Comparison of ENCODE assay signal across 8 cellular contexts in the genomic region with DNA sequence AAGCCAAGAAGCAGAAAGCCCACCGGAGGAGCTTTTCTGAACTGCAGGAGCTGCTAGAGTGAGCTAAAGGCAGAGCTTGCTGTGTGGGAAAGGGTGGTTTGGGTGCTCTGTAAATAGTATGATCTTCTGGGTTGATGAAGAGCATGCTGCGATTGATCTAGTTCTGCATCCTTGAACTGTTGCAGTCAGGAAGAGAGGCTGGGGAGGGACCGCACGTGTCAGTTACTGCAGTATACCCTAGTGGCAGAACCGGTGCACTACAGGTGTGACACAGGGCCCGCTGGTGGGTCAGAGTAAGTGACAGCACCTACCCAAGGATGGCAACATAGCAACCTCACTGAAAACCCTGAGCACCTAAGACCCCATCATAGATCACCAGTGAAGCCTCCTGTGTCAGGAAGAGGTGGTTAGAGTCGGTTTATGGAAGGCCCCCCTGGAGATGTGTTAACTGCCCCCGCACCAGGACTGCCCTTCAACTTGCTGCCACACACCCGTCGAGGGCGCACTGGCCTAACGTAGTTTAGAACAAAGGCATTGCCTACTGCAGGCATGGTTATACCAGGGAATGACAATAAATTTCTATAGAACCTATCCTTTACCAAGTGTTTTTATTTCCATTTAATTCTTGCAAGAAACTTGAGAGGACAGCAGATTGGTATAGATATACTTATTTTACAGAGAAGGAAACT.
DNase-seq lines count a peak whose midpoint lies in the region; ATAC-seq and TF ChIP-seq lines count a peak whose summit lies in the region.

No MANE protein-coding gene starts in this region.

- POLR2A ChIA-PET in A673 (lab: Charles Lee; ENCODE audit: low non-redundant PET): interaction anchor here (0.9 kb wide), 1 partner anchor 487 kb away, joined by 3 read pairs; no protein-coding TSS in a partner anchor

- no peaks in the 10 kb centered on the region for H3K4me1 ChIP-seq in A673 (ENCODE audit: insufficient read depth, low read length, poor library complexity, severe bottlenecking)
- H3K4me1 ChIP-seq in effector memory CD4-positive, alpha-beta T cell (ENCODE audit: control insufficient read depth, insufficient read depth, low read length, poor library complexity, severe bottlenecking): no peaks in the 10 kb centered on the region

- no peak overlapping the region for H3K27ac ChIP-seq in A673 (ENCODE audit: low read depth, low read length, poor library complexity, severe bottlenecking)
- H3K27ac ChIP-seq in effector memory CD4-positive, alpha-beta T cell (ENCODE audit: insufficient read depth, low read length, poor library complexity, severe bottlenecking): no peak overlapping the region

- intact Hi-C loops in A673 (cut with micrococcal nuclease; ENCODE audit: unreplicated experiment): no loop called here

- peaks cover 7% of the 10 kb centered on the region for H3K27me3 ChIP-seq in A673 (replicated peaks; ENCODE audit: insufficient read depth, low read depth, low read length, poor library complexity)
- no peaks in the 10 kb centered on the region for H3K27me3 ChIP-seq in effector memory CD4-positive, alpha-beta T cell (replicated peaks; ENCODE audit: control insufficient read depth, insufficient read depth, low read length, poor library complexity, severe bottlenecking)

- ATAC-seq in GM18870 (IDR thresholded peaks at IDR 0.05; ENCODE audit: unreplicated experiment): peak; percentile 47
- peak; percentile 76 for ATAC-seq in HG03565 (IDR thresholded peaks at IDR 0.05; ENCODE audit: unreplicated experiment)

- H3K9me3 ChIP-seq in A673 (ENCODE audit: low read depth, low read length, poor library complexity, severe bottlenecking): no peaks in the 10 kb centered on the region
- no peaks in the 10 kb centered on the region for H3K9me3 ChIP-seq in effector memory CD4-positive, alpha-beta T cell (ENCODE audit: control insufficient read depth, low read length)

- no peak overlapping the region for H3K4me3 ChIP-seq in A673 (ENCODE audit: low read depth, low read length, poor library complexity, severe bottlenecking)
- no peak overlapping the region for H3K4me3 ChIP-seq in effector memory CD4-positive, alpha-beta T cell (ENCODE audit: insufficient read depth, low read depth, low read length, poor library complexity, severe bottlenecking)

- peak; percentile 58 for TF ChIP-seq CTCF in A673 (conservative IDR thresholded peaks at IDR 0.05; ENCODE audit: low read depth, low read length)

- CTCF ChIA-PET in A673 (lab: Charles Lee): no interaction called here

- BruUV-seq in A673 (replicated peaks; lab: Mats Ljungman, UMichigan): no TSS peak

- DNase-seq in A673 (ENCODE audit: low spot score) (peak; percentile 46), OCI-M2 (lab: John Stamatoyannopoulos, UW; ENCODE audit: unreplicated experiment) (no peak), NCI-H2029 (lab: John Stamatoyannopoulos, UW) (no peak)
- DNase-seq in activated CD4-positive, CD25-positive, alpha-beta regulatory T cell (lab: John Stamatoyannopoulos, UW): peak in 3 of 4 experiments; percentile 6 to 34 (median 19)
- peak in 2 of 3 donors; percentile 16 to 38 for DNase-seq in effector memory CD4-positive, alpha-beta T cell
- DNase-seq in stimulated activated CD4-positive, alpha-beta T cell treated with anti-CD3 and anti-CD28 coated beads, Interleukin-12 subunit alpha, Interleukin-12 subunit beta, amount 100 ng/mL, for 4 hours: peak; percentile 58

- H3K36me3 ChIP-seq in A673 (ENCODE audit: insufficient read depth, low read length, poor library complexity, severe bottlenecking): no peaks in the 10 kb centered on the region
- H3K36me3 ChIP-seq in effector memory CD4-positive, alpha-beta T cell (ENCODE audit: control insufficient read depth, insufficient read depth, low read length): no peaks in the 10 kb centered on the region

Comparison
In these comparisons a context has a peak if more than half of its experiments do, and no peak if none do; other contexts are left out.
1. DNase-seq: peak in A673 (single experiment), activated CD4-positive, CD25-positive, alpha-beta regulatory T cell (3 of 4), effector memory CD4-positive, alpha-beta T cell (2 of 3) and stimulated activated CD4-positive, alpha-beta T cell treated with anti-CD3 and anti-CD28 coated beads, Interleukin-12 subunit alpha, Interleukin-12 subunit beta, amount 100 ng/mL, for 4 hours (single experiment); none in OCI-M2 (single experiment) and NCI-H2029 (single experiment).